In the genomic region with DNA sequence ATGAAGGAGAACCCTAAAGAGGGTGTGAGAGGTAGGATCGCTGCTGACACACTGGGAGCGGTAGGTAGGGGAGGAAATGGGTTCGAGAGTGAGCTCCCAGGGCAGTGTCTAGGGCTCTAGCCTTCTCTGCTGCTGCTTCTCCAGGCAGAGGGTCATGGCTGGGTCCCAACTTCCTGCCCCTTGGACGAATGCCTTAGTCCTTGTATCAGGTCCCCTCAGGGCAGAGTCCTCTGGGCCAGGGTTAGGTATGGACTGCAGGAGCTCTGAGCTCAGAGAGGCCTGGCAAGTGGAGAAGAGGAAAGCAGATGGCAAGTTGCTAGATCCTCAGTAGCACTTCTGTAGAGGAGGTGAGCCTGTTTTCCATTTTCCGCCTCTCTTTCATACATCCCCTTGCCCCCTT, we compare ENCODE assay signal across 16 cellular contexts. TPM values are rescaled to one million over a fixed set of nuclear protein-coding genes. Genes with fewer than 3 reads are reported as not detected.
DNase-seq lines count a peak whose midpoint lies in the region; ATAC-seq and TF ChIP-seq lines count a peak whose summit lies in the region.
"Had no signal": no experiment of that assay in that cellular context is flagged by ENCODE, and none has a peak within 500 bp of the region (broad histone marks: within the 10 kb centered on the region; RNA-seq: fewer than 3 reads in every experiment).

No MANE protein-coding gene starts in this region.

- H4K20me1 ChIP-seq in BLaER1 treated with 17β-estradiol and CSF1 and Interleukin-3, amounts not matched to agents 10 nM and 100 nM: peaks cover 0 to 70% (median 46%) of the 10 kb centered on the region in 11 experiments; a peak in 15 of 22 replicates

- peak overlapping the region; percentile 54 for H3K27ac Mint-ChIP-seq in osteocyte (ENCODE audit: unreplicated experiment)
- no peak overlapping the region for H3K27ac Mint-ChIP-seq in activated CD4-positive, alpha-beta T cell treated with anti-CD3 and anti-CD28 coated beads, Interleukin-2, amount 10 ng/mL, durations not matched to agents 7 days and 5 days
- H3K27ac Mint-ChIP-seq: dendritic cell treated with granulocyte-macrophage colony-stimulating factor and Interleukin-4, amounts not matched to agents 40 ng/mL and 50 ng/mL, for 4 days; naive thymus-derived CD8-positive, alpha-beta T cell; stimulated activated naive CD8-positive, alpha-beta T cell treated with anti-CD3 and anti-CD28 coated beads, Interleukin-15, amount 100 ng/mL, for 72 hours had no signal

- H3K4me3 Mint-ChIP-seq in osteocyte (ENCODE audit: unreplicated experiment): no peak overlapping the region
- H3K4me3 Mint-ChIP-seq in activated CD4-positive, alpha-beta T cell treated with anti-CD3 and anti-CD28 coated beads, Interleukin-2, amount 10 ng/mL, durations not matched to agents 7 days and 5 days: no peak overlapping the region
- H3K4me3 Mint-ChIP-seq: dendritic cell treated with granulocyte-macrophage colony-stimulating factor and Interleukin-4, amounts not matched to agents 40 ng/mL and 50 ng/mL, for 4 days; stimulated activated naive CD8-positive, alpha-beta T cell treated with anti-CD3 and anti-CD28 coated beads, Interleukin-15, amount 100 ng/mL, for 72 hours had no signal

- H3K27me3 Mint-ChIP-seq in osteocyte (ENCODE audit: unreplicated experiment): peaks cover 1% of the 10 kb centered on the region
- H3K27me3 Mint-ChIP-seq in activated CD4-positive, alpha-beta T cell treated with anti-CD3 and anti-CD28 coated beads, Interleukin-2, amount 10 ng/mL, durations not matched to agents 7 days and 5 days: peaks cover 40% of the 10 kb centered on the region

- ATAC-seq in GM21515 (IDR thresholded peaks at IDR 0.05; ENCODE audit: unreplicated experiment): no peak
- ATAC-seq: naive thymus-derived CD8-positive, alpha-beta T cell; stimulated activated naive CD8-positive, alpha-beta T cell treated with anti-CD3 and anti-CD28 coated beads, Interleukin-15, amount 100 ng/mL, for 72 hours had no signal

- H3K4me1 ChIP-seq in BLaER1 treated with 17β-estradiol and CSF1 and Interleukin-3, amounts not matched to agents 10 nM and 100 nM: peaks cover 28 to 91% (median 87%) of the 10 kb centered on the region in 10 experiments

- peak overlapping the region in 5 of 11 experiments; percentile 11 to 56 (median 34); a peak in 4 of 22 replicates for H3K27ac ChIP-seq in BLaER1 treated with 17β-estradiol and CSF1 and Interleukin-3, amounts not matched to agents 10 nM and 100 nM
- H3K27ac ChIP-seq in dorsolateral prefrontal cortex: peak overlapping the region in 58 of 59 donors; percentile 14 to 98 (median 96)

- CTCF ChIA-PET in activated CD4-positive, alpha-beta T cell treated with anti-CD3 and anti-CD28 coated beads, Interleukin-2, amount 10 ng/mL, durations not matched to agents 7 days and 5 days (lab: Charles Lee): interaction anchor here (0.6 to 1.4 kb wide), 2 partner anchors 18 to 255 kb away, joined by 3 to 5 read pairs; no protein-coding TSS in a partner anchor

- no peaks in the 10 kb centered on the region for H3K36me3 Mint-ChIP-seq in osteocyte (ENCODE audit: unreplicated experiment)
- no peaks in the 10 kb centered on the region for H3K36me3 Mint-ChIP-seq in activated CD4-positive, alpha-beta T cell treated with anti-CD3 and anti-CD28 coated beads, Interleukin-2, amount 10 ng/mL, durations not matched to agents 7 days and 5 days (ENCODE audit: low read depth)

- intact Hi-C loops in dorsolateral prefrontal cortex (cut with DNase I): no loop called here

- peak overlapping the region in 6 of 11 experiments; percentile 12 to 63 (median 26); a peak in 6 of 22 replicates for H3K9ac ChIP-seq in BLaER1 treated with 17β-estradiol and CSF1 and Interleukin-3, amounts not matched to agents 10 nM and 100 nM

- peaks cover 0 to 43% (median 0%) of the 10 kb centered on the region in 11 experiments; a peak in 6 of 22 replicates for H3K27me3 ChIP-seq in BLaER1 treated with 17β-estradiol and CSF1 and Interleukin-3, amounts not matched to agents 10 nM and 100 nM
- H3K27me3 ChIP-seq in MG63 (no peaks in the 10 kb centered on the region), dorsolateral prefrontal cortex (no peaks in the 10 kb centered on the region)

- POLR2A ChIA-PET in activated CD4-positive, alpha-beta T cell treated with anti-CD3 and anti-CD28 coated beads, Interleukin-2, amount 10 ng/mL, durations not matched to agents 7 days and 5 days (lab: Charles Lee): no interaction called here

- peak; percentile 40 for DNase-seq in MG63
- DNase-seq in dorsolateral prefrontal cortex: peak in 2 of 10 donors; percentile 26 to 37
- DNase-seq in osteocyte (ENCODE audit: extremely low spot score, unreplicated experiment): no peak
- DNase-seq in SW 1271 (lab: John Stamatoyannopoulos, UW): no peak
- DNase-seq in activated CD4-positive, alpha-beta T cell treated with anti-CD3 and anti-CD28 coated beads, Interleukin-2, amount 10 ng/mL, durations not matched to agents 7 days and 5 days: no peak
- DNase-seq in NCI-H345 (lab: John Stamatoyannopoulos, UW): no peak
- DNase-seq: activated naive CD4-positive, alpha-beta T cell treated with Interleukin-2 at 50 U/mL for 16 hours; COR-L47; erythroblast; NCI-H1436; OCI-M1; stimulated activated naive CD8-positive, alpha-beta T cell treated with anti-CD3 and anti-CD28 coated beads, Interleukin-15, amount 100 ng/mL, for 72 hours had no signal

- H3K4me3 ChIP-seq in BLaER1 treated with 17β-estradiol and CSF1 and Interleukin-3, amounts not matched to agents 10 nM and 100 nM: no peak overlapping the region; a peak in 2 of 20 replicates
- no peak overlapping the region for H3K4me3 ChIP-seq in MG63
- peak overlapping the region in 18 of 59 donors; percentile 0 to 82 (median 18) for H3K4me3 ChIP-seq in dorsolateral prefrontal cortex

- H3K4me1 Mint-ChIP-seq in osteocyte (ENCODE audit: unreplicated experiment): peaks cover 29% of the 10 kb centered on the region
- peaks cover 10% of the 10 kb centered on the region for H3K4me1 Mint-ChIP-seq in activated CD4-positive, alpha-beta T cell treated with anti-CD3 and anti-CD28 coated beads, Interleukin-2, amount 10 ng/mL, durations not matched to agents 7 days and 5 days

- H3K36me3 ChIP-seq in BLaER1 treated with 17β-estradiol and CSF1 and Interleukin-3, amounts not matched to agents 10 nM and 100 nM: no peaks in the 10 kb centered on the region
- H3K36me3 ChIP-seq in MG63: peaks cover 10% of the 10 kb centered on the region; the same call in 1 of the 2 replicates

- no peaks in the 10 kb centered on the region for H3K9me3 ChIP-seq in BLaER1 treated with 17β-estradiol and CSF1 and Interleukin-3, amounts not matched to agents 10 nM and 100 nM (replicated peaks in 1 of 11)
- no peaks in the 10 kb centered on the region for H3K9me3 ChIP-seq in MG63

- no peaks in the 10 kb centered on the region for H3K9me3 Mint-ChIP-seq in osteocyte (ENCODE audit: unreplicated experiment)
- no peaks in the 10 kb centered on the region for H3K9me3 Mint-ChIP-seq in activated CD4-positive, alpha-beta T cell treated with anti-CD3 and anti-CD28 coated beads, Interleukin-2, amount 10 ng/mL, durations not matched to agents 7 days and 5 days
- H3K9me3 Mint-ChIP-seq: dendritic cell treated with granulocyte-macrophage colony-stimulating factor and Interleukin-4, amounts not matched to agents 40 ng/mL and 50 ng/mL, for 4 days; naive thymus-derived CD8-positive, alpha-beta T cell; stimulated activated naive CD8-positive, alpha-beta T cell treated with anti-CD3 and anti-CD28 coated beads, Interleukin-15, amount 100 ng/mL, for 72 hours had no signal

- TF ChIP-seq CTCF in dorsolateral prefrontal cortex (IDR thresholded peaks at IDR 0.05 in 54 of 56, conservative IDR thresholded peaks at IDR 0.05 in 2 of 56; ENCODE audit: low read depth in 1 of 56, partially characterized antibody in 56 of 56) (no peak), osteocyte (IDR thresholded peaks at IDR 0.05) (no peak)

- peak overlapping the region in 9 of 11 experiments; percentile 88 to 100 (median 95); a peak in 18 of 22 replicates for H3K4me2 ChIP-seq in BLaER1 treated with 17β-estradiol and CSF1 and Interleukin-3, amounts not matched to agents 10 nM and 100 nM

RNA-seq across cellular contexts. Expression of a gene that starts 2.9 kb away (rescaled TPM):
- 7.1 and 7.9 TPM in 2 replicates for total RNA-seq in MG63 (2014; rRNA removed; shearing (Covaris generic); ENCODE audit: low replicate concordance)
- 100 to 1,000 TPM in 88 of 120 experiments, 10 to 100 TPM in 32; 75.5 to 144 (median 107) TPM for total RNA-seq in dorsolateral prefrontal cortex
- 21.8 and 22.6 TPM in 2 replicates for total RNA-seq in osteocyte
- total RNA-seq in activated CD4-positive, alpha-beta T cell treated with anti-CD3 and anti-CD28 coated beads, Interleukin-2, amount 10 ng/mL, durations not matched to agents 7 days and 5 days: not detected
